Comparison of ENCODE assay signal across 1 cellular context in genomic region chr7:75646551-75647102, GRCh38.
TF ChIP-seq lines count a peak whose summit lies in the region.

No MANE protein-coding gene starts in this region.

TF ChIP-seq in HepG2, 621 proteins besides CTCF, POLR2A, EP300 and RAD21 (continued from another document):
- TF ChIP-seq ZBTB14 (CRISPR knock-in tag; IDR thresholded peaks at IDR 0.05) (no peak), CERS6 (CRISPR knock-in tag; IDR thresholded peaks at IDR 0.05) (no peak), ZNF33A (CRISPR knock-in tag; IDR thresholded peaks at IDR 0.05; ENCODE audit: borderline replicate concordance) (no peak), SNAPC2 (CRISPR knock-in tag; IDR thresholded peaks at IDR 0.05) (no peak)
TF ChIP-seq in HepG2: peak in this region for 1.
